1 cellular context compared by ENCODE assay signal in the genomic region with DNA sequence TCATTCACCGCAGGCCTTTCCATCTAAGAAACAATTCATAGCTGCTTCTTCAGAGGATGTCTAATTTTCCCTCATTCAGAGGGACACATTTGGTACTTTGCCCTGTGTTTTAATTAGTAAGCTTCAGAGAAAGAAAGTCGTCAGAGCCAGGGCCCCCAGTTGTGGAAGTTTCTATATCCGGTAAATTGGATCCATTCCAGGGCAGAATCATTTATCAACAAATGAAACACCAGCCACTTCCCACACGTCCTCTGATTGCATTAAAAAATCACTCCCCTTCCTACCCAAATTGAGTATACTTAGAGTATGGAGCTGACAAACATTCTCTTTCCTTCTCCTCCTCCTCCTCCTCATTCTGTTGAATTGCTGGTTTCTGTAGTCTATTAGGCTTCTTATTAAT.
TF ChIP-seq lines count a peak whose summit lies in the region.

No MANE protein-coding gene starts in this region.

TF ChIP-seq in GM23338, 12 proteins besides CTCF, POLR2A, EP300 and RAD21 (continued from another document):
- TF ChIP-seq, protein P1, sequence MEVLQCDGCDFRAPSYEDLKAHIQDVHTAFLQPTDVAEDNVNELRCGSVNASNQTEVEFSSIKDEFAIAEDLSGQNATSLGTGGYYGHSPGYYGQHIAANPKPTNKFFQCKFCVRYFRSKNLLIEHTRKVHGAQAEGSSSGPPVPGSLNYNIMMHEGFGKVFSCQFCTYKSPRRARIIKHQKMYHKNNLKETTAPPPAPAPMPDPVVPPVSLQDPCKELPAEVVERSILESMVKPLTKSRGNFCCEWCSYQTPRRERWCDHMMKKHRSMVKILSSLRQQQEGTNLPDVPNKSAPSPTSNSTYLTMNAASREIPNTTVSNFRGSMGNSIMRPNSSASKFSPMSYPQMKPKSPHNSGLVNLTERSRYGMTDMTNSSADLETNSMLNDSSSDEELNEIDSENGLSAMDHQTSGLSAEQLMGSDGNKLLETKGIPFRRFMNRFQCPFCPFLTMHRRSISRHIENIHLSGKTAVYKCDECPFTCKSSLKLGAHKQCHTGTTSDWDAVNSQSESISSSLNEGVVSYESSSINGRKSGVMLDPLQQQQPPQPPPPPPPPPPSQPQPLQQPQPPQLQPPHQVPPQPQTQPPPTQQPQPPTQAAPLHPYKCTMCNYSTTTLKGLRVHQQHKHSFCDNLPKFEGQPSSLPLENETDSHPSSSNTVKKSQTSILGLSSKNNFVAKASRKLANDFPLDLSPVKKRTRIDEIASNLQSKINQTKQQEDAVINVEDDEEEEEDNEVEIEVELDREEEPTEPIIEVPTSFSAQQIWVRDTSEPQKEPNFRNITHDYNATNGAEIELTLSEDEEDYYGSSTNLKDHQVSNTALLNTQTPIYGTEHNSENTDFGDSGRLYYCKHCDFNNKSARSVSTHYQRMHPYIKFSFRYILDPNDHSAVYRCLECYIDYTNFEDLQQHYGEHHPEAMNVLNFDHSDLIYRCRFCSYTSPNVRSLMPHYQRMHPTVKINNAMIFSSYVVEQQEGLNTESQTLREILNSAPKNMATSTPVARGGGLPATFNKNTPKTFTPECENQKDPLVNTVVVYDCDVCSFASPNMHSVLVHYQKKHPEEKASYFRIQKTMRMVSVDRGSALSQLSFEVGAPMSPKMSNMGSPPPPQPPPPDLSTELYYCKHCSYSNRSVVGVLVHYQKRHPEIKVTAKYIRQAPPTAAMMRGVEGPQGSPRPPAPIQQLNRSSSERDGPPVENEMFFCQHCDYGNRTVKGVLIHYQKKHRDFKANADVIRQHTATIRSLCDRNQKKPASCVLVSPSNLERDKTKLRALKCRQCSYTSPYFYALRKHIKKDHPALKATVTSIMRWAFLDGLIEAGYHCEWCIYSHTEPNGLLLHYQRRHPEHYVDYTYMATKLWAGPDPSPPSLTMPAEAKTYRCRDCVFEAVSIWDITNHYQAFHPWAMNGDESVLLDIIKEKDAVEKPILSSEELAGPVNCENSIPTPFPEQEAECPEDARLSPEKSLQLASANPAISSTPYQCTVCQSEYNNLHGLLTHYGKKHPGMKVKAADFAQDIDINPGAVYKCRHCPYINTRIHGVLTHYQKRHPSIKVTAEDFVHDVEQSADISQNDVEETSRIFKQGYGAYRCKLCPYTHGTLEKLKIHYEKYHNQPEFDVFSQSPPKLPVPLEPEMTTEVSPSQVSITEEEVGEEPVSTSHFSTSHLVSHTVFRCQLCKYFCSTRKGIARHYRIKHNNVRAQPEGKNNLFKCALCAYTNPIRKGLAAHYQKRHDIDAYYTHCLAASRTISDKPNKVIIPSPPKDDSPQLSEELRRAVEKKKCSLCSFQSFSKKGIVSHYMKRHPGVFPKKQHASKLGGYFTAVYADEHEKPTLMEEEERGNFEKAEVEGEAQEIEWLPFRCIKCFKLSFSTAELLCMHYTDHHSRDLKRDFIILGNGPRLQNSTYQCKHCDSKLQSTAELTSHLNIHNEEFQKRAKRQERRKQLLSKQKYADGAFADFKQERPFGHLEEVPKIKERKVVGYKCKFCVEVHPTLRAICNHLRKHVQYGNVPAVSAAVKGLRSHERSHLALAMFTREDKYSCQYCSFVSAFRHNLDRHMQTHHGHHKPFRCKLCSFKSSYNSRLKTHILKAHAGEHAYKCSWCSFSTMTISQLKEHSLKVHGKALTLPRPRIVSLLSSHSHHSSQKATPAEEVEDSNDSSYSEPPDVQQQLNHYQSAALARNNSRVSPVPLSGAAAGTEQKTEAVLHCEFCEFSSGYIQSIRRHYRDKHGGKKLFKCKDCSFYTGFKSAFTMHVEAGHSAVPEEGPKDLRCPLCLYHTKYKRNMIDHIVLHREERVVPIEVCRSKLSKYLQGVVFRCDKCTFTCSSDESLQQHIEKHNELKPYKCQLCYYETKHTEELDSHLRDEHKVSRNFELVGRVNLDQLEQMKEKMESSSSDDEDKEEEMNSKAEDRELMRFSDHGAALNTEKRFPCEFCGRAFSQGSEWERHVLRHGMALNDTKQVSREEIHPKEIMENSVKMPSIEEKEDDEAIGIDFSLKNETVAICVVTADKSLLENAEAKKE (CRISPR knock-in tag; IDR thresholded peaks at IDR 0.05): no peak
- TF ChIP-seq NANOG (IDR thresholded peaks at IDR 0.05; ENCODE audit: borderline replicate concordance) (no peak), POLR2AphosphoS5 (IDR thresholded peaks at IDR 0.05; ENCODE audit: low read depth) (no peak), STAT1 (IDR thresholded peaks at IDR 0.05; ENCODE audit: unreplicated experiment) (no peak), CREB1 (CRISPR knock-in tag; IDR thresholded peaks at IDR 0.05; ENCODE audit: low read depth) (no peak), ZNF331 (CRISPR knock-in tag; IDR thresholded peaks at IDR 0.05; ENCODE audit: low read depth) (no peak)
- TF ChIP-seq, protein P2, sequence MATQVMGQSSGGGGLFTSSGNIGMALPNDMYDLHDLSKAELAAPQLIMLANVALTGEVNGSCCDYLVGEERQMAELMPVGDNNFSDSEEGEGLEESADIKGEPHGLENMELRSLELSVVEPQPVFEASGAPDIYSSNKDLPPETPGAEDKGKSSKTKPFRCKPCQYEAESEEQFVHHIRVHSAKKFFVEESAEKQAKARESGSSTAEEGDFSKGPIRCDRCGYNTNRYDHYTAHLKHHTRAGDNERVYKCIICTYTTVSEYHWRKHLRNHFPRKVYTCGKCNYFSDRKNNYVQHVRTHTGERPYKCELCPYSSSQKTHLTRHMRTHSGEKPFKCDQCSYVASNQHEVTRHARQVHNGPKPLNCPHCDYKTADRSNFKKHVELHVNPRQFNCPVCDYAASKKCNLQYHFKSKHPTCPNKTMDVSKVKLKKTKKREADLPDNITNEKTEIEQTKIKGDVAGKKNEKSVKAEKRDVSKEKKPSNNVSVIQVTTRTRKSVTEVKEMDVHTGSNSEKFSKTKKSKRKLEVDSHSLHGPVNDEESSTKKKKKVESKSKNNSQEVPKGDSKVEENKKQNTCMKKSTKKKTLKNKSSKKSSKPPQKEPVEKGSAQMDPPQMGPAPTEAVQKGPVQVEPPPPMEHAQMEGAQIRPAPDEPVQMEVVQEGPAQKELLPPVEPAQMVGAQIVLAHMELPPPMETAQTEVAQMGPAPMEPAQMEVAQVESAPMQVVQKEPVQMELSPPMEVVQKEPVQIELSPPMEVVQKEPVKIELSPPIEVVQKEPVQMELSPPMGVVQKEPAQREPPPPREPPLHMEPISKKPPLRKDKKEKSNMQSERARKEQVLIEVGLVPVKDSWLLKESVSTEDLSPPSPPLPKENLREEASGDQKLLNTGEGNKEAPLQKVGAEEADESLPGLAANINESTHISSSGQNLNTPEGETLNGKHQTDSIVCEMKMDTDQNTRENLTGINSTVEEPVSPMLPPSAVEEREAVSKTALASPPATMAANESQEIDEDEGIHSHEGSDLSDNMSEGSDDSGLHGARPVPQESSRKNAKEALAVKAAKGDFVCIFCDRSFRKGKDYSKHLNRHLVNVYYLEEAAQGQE (IDR thresholded peaks at IDR 0.05; ENCODE audit: unreplicated experiment): no peak
